In the genomic region with DNA sequence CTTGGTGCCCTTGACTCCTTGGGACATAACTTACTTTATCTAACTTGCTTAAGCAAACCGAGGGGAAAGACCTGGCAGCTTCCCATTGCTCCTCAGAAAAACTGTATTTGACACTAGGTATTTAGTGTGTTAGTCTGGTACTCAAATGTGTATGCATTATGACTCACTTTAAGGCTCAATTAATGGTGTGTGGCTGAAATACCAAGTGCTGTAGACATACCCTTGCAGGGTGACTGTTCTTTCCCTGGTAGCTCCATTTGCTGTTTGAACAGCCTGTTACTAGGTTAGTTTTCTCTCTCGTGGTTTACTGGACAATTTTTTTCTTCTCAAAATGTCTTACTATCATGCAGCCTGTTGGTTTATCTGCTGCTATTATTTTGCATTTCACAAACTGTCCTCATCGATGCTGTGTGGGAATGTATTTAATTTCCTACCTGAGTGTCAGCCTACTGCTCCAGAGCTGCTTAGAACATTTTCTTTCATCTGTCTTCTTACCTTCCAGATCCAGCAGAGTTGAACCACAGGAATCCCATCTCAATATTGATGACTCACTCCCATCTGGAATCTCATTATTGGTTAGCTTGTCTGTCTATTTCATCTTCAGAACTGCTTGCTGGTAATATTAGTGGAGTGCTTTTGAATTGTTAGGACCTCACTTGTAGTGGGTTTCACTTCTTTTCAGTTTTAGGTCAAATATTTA, we compare ENCODE assay signal across 14 cellular contexts.
DNase-seq lines count a peak whose midpoint lies in the region; ATAC-seq lines count a peak whose summit lies in the region.
"Had no signal": no experiment of that assay in that cellular context is flagged by ENCODE, and none has a peak within 500 bp of the region (broad histone marks: within the 10 kb centered on the region; RNA-seq: fewer than 3 reads in every experiment).

No MANE protein-coding gene starts in this region.

- DNase-seq in Daoy (ENCODE audit: low read depth) = peak; percentile 61
- DNase-seq in LoVo (ENCODE audit: low spot score) = peak; percentile 46
- peak; percentile 26 for DNase-seq in epithelial cell of prostate (ENCODE audit: low read depth, low spot score)
- DNase-seq in non-pigmented ciliary epithelial cell (ENCODE audit: low read depth) = peak; percentile 47
- DNase-seq in activated CD4-positive, CD25-positive, alpha-beta regulatory T cell treated with anti-CD3 and anti-CD28 coated beads, Interleukin-2, amount 50 U/mL, for 72 hours = no peak
- DNase-seq: COR-L47; GOT3; heart right ventricle; stimulated activated CD4-positive, alpha-beta T cell treated with anti-CD3 and anti-CD28 coated beads, Interleukin-4, amount 100 ng/mL, for 1 hour; stomach had no signal

- peak overlapping the region; percentile 53 for H3K27ac ChIP-seq in epithelial cell of prostate
- H3K27ac ChIP-seq: heart right ventricle, stomach had no signal

- ATAC-seq in HG02798 (IDR thresholded peaks at IDR 0.05; ENCODE audit: poor library complexity, unreplicated experiment) (no peak), HG03342 (IDR thresholded peaks at IDR 0.05; ENCODE audit: unreplicated experiment) (no peak), GM19397 (IDR thresholded peaks at IDR 0.05; ENCODE audit: unreplicated experiment) (no peak)
- ATAC-seq: heart right ventricle, Right ventricle myocardium inferior had no signal
